Comparison of ENCODE assay signal across 1 cellular context in the genomic region with DNA sequence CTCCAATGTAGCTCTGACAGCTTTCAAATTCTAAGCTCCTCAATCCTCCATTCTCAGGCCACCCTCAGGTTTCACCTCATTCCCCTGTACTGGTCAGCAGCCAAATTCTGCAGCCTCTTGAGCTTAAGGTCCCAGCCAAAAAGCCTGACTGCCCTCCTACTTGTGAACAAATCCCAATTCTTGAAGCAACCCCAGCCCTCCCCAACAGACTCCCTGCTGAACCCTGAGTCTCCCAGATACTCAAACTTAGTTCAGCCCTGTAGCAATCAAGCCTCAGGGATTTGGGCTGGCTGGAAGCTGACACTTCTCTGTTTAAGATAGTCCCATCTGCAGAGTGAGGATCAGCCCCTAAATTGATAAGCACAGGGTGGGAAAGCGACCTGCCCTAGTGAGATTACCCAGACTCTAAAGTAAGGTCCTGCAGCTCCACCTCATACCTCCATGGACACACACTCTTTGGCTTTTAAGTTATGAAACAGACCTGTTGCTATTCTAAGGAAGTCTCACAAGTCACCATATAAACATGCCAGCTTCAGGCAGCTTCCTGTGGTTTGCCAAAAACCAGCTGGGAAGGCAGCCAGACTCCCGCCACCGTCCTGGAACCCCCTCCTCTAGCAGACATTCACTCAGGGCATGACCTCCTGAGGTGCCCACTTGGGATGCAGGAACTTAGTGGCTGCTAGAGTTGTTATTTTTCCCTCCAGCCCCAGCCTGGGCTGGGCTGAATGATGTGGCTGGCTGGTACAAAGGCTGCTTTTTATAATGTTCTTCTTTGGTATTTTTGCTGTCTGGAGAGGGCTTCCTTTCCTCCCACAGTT.
TF ChIP-seq lines count a peak whose summit lies in the region.

No MANE protein-coding gene starts in this region.

TF ChIP-seq in K562, 482 proteins besides CTCF, POLR2A, EP300 and RAD21 (continued from another document and continues in another):
- TF ChIP-seq, protein P1, sequence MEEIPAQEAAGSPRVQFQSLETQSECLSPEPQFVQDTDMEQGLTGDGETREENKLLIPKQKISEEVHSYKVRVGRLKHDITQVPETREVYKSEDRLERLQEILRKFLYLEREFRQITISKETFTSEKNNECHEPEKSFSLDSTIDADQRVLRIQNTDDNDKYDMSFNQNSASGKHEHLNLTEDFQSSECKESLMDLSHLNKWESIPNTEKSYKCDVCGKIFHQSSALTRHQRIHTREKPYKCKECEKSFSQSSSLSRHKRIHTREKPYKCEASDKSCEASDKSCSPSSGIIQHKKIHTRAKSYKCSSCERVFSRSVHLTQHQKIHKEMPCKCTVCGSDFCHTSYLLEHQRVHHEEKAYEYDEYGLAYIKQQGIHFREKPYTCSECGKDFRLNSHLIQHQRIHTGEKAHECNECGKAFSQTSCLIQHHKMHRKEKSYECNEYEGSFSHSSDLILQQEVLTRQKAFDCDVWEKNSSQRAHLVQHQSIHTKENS (CRISPR knock-in tag; IDR thresholded peaks at IDR 0.05): no peak
- TF ChIP-seq ESRRA (IDR thresholded peaks at IDR 0.05; ENCODE audit: borderline replicate concordance, low read depth) (no peak), C11orf30 (IDR thresholded peaks at IDR 0.05; ENCODE audit: low read depth) (no peak), ZEB2 (IDR thresholded peaks at IDR 0.05) (peak; percentile 82), BACH1 (tag; IDR thresholded peaks at IDR 0.05) (no peak; the same call in 1 of the 2 replicates), ARHGAP35 (IDR thresholded peaks at IDR 0.05; ENCODE audit: partially characterized antibody) (no peak), BHLHE40 (IDR thresholded peaks at IDR 0.05; ENCODE audit: low read length) (no peak; the same call in 1 of the 2 replicates), ZNF717 (CRISPR knock-in tag; IDR thresholded peaks at IDR 0.05) (no peak), RB1 (IDR thresholded peaks at IDR 0.05; ENCODE audit: low read depth) (peak; percentile 27; the same call in 1 of the 2 replicates), ZNF436 (CRISPR knock-in tag; IDR thresholded peaks at IDR 0.05) (no peak), RFX5 (IDR thresholded peaks at IDR 0.05; ENCODE audit: low read depth, low read length) (0 out of 2 replicates have a peak, but pooled peaks have one; percentile 18), BDP1 (IDR thresholded peaks at IDR 0.05; ENCODE audit: insufficient read depth, insufficient read length) (no peak)
- TF ChIP-seq, protein P2, sequence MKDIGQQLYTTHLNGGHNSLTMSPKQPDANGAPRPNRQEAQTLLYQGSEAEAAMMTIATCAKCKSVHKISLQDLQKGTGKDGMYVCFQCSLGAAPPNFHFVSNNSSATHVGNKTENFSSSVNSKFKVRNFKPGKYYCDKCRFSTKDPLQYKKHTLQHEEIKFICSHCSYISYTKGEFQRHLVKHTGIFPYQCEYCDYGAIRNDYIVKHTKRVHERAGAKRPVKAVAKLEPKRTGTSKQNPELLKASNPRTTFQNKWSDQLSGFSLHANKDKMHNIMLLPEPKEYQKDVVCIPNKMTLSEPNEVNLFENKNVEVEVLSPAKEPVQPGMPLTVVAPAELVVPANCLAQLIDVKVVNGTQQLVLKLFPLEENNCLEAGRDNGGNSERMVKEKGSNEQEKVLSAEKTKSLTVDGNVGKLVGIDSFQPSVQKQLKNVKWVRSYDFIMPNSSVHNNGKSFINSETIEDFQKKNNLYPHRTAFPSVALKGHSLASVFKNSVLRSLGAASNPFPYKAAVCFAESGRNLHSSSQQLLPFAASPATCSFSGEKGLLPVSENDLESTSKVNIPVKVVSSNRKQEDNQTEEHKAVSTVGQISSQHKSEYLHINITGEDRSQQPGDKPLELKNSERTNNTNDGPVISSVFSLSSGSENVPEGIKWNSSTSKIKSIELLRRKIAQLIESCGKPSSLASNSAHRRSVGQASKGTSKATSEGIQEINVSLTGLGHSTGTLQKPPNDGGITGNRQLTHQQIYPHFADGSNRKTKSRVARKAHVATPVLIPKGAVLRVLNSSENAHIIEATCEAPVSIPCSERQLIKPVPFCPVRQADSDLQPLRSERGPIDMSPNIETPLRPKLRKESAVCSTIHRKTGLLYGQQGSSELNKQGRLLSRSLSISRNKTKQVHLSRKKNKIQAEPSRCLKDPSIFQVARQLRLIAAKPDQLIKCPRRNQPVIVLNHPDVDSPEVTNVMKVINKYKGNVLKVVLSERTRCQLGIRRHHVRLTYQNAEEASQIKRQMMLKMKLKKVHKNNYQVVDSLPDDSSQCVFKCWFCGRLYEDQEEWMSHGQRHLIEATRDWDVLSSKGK (CRISPR knock-in tag; IDR thresholded peaks at IDR 0.05): no peak
- TF ChIP-seq, protein P3, sequence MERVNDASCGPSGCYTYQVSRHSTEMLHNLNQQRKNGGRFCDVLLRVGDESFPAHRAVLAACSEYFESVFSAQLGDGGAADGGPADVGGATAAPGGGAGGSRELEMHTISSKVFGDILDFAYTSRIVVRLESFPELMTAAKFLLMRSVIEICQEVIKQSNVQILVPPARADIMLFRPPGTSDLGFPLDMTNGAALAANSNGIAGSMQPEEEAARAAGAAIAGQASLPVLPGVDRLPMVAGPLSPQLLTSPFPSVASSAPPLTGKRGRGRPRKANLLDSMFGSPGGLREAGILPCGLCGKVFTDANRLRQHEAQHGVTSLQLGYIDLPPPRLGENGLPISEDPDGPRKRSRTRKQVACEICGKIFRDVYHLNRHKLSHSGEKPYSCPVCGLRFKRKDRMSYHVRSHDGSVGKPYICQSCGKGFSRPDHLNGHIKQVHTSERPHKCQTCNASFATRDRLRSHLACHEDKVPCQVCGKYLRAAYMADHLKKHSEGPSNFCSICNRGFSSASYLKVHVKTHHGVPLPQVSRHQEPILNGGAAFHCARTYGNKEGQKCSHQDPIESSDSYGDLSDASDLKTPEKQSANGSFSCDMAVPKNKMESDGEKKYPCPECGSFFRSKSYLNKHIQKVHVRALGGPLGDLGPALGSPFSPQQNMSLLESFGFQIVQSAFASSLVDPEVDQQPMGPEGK (CRISPR knock-in tag; IDR thresholded peaks at IDR 0.05; ENCODE audit: borderline replicate concordance): no peak
- TF ChIP-seq, protein P4, sequence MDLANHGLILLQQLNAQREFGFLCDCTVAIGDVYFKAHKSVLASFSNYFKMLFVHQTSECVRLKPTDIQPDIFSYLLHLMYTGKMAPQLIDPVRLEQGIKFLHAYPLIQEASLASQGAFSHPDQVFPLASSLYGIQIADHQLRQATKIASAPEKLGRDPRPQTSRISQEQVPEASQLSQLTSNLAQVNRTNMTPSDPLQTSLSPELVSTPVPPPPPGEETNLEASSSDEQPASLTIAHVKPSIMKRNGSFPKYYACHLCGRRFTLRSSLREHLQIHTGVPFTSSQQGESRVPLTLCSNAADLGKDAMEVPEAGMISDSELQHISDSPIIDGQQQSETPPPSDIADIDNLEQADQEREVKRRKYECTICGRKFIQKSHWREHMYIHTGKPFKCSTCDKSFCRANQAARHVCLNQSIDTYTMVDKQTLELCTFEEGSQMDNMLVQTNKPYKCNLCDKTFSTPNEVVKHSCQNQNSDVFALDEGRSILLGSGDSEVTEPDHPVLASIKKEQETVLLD (IDR thresholded peaks at IDR 0.05): peak; percentile 76
- TF ChIP-seq, protein P5, sequence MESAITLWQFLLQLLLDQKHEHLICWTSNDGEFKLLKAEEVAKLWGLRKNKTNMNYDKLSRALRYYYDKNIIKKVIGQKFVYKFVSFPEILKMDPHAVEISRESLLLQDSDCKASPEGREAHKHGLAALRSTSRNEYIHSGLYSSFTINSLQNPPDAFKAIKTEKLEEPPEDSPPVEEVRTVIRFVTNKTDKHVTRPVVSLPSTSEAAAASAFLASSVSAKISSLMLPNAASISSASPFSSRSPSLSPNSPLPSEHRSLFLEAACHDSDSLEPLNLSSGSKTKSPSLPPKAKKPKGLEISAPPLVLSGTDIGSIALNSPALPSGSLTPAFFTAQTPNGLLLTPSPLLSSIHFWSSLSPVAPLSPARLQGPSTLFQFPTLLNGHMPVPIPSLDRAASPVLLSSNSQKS (CRISPR knock-in tag; IDR thresholded peaks at IDR 0.05): no peak
- TF ChIP-seq, protein P6, sequence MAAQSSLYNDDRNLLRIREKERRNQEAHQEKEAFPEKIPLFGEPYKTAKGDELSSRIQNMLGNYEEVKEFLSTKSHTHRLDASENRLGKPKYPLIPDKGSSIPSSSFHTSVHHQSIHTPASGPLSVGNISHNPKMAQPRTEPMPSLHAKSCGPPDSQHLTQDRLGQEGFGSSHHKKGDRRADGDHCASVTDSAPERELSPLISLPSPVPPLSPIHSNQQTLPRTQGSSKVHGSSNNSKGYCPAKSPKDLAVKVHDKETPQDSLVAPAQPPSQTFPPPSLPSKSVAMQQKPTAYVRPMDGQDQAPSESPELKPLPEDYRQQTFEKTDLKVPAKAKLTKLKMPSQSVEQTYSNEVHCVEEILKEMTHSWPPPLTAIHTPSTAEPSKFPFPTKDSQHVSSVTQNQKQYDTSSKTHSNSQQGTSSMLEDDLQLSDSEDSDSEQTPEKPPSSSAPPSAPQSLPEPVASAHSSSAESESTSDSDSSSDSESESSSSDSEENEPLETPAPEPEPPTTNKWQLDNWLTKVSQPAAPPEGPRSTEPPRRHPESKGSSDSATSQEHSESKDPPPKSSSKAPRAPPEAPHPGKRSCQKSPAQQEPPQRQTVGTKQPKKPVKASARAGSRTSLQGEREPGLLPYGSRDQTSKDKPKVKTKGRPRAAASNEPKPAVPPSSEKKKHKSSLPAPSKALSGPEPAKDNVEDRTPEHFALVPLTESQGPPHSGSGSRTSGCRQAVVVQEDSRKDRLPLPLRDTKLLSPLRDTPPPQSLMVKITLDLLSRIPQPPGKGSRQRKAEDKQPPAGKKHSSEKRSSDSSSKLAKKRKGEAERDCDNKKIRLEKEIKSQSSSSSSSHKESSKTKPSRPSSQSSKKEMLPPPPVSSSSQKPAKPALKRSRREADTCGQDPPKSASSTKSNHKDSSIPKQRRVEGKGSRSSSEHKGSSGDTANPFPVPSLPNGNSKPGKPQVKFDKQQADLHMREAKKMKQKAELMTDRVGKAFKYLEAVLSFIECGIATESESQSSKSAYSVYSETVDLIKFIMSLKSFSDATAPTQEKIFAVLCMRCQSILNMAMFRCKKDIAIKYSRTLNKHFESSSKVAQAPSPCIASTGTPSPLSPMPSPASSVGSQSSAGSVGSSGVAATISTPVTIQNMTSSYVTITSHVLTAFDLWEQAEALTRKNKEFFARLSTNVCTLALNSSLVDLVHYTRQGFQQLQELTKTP (IDR thresholded peaks at IDR 0.05; ENCODE audit: low read depth in 1 of 2, partially characterized antibody in 2 of 2): peak; percentile 67 to 76
- TF ChIP-seq, protein P7, sequence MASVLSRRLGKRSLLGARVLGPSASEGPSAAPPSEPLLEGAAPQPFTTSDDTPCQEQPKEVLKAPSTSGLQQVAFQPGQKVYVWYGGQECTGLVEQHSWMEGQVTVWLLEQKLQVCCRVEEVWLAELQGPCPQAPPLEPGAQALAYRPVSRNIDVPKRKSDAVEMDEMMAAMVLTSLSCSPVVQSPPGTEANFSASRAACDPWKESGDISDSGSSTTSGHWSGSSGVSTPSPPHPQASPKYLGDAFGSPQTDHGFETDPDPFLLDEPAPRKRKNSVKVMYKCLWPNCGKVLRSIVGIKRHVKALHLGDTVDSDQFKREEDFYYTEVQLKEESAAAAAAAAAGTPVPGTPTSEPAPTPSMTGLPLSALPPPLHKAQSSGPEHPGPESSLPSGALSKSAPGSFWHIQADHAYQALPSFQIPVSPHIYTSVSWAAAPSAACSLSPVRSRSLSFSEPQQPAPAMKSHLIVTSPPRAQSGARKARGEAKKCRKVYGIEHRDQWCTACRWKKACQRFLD (CRISPR knock-in tag; IDR thresholded peaks at IDR 0.05): no peak; the same call in none of the 2 replicates
- TF ChIP-seq, protein P8, sequence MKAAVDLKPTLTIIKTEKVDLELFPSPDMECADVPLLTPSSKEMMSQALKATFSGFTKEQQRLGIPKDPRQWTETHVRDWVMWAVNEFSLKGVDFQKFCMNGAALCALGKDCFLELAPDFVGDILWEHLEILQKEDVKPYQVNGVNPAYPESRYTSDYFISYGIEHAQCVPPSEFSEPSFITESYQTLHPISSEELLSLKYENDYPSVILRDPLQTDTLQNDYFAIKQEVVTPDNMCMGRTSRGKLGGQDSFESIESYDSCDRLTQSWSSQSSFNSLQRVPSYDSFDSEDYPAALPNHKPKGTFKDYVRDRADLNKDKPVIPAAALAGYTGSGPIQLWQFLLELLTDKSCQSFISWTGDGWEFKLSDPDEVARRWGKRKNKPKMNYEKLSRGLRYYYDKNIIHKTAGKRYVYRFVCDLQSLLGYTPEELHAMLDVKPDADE (conservative IDR thresholded peaks at IDR 0.05; ENCODE audit: control insufficient read depth, low read depth, low read length): peak; percentile 85
- TF ChIP-seq, protein P9, sequence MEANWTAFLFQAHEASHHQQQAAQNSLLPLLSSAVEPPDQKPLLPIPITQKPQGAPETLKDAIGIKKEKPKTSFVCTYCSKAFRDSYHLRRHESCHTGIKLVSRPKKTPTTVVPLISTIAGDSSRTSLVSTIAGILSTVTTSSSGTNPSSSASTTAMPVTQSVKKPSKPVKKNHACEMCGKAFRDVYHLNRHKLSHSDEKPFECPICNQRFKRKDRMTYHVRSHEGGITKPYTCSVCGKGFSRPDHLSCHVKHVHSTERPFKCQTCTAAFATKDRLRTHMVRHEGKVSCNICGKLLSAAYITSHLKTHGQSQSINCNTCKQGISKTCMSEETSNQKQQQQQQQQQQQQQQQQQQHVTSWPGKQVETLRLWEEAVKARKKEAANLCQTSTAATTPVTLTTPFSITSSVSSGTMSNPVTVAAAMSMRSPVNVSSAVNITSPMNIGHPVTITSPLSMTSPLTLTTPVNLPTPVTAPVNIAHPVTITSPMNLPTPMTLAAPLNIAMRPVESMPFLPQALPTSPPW (CRISPR knock-in tag; IDR thresholded peaks at IDR 0.05): peak; percentile 60
- TF ChIP-seq, protein P10, sequence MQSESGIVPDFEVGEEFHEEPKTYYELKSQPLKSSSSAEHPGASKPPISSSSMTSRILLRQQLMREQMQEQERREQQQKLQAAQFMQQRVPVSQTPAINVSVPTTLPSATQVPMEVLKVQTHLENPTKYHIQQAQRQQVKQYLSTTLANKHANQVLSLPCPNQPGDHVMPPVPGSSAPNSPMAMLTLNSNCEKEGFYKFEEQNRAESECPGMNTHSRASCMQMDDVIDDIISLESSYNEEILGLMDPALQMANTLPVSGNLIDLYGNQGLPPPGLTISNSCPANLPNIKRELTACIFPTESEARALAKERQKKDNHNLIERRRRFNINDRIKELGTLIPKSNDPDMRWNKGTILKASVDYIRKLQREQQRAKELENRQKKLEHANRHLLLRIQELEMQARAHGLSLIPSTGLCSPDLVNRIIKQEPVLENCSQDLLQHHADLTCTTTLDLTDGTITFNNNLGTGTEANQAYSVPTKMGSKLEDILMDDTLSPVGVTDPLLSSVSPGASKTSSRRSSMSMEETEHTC (IDR thresholded peaks at IDR 0.05): peak; percentile 36; the same call in 1 of the 2 replicates
- TF ChIP-seq, protein P11, sequence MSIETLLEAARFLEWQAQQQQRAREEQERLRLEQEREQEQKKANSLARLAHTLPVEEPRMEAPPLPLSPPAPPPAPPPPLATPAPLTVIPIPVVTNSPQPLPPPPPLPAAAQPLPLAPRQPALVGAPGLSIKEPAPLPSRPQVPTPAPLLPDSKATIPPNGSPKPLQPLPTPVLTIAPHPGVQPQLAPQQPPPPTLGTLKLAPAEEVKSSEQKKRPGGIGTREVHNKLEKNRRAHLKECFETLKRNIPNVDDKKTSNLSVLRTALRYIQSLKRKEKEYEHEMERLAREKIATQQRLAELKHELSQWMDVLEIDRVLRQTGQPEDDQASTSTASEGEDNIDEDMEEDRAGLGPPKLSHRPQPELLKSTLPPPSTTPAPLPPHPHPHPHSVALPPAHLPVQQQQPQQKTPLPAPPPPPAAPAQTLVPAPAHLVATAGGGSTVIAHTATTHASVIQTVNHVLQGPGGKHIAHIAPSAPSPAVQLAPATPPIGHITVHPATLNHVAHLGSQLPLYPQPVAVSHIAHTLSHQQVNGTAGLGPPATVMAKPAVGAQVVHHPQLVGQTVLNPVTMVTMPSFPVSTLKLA (conservative IDR thresholded peaks at IDR 0.05): peak in 1 of 2 experiments; percentile 64; a peak in 2 of 4 replicates
